2 cellular contexts compared by ENCODE assay signal in genomic region chr20:44600301-44600700, GRCh38.
TF ChIP-seq lines count a peak whose summit lies in the region.

No MANE protein-coding gene starts in this region.

TF ChIP-seq in liver, 16 proteins besides CTCF, POLR2A, EP300 and RAD21:
- no peak for TF ChIP-seq REST (IDR thresholded peaks at IDR 0.05)
- no peak for TF ChIP-seq TAF1 (conservative IDR thresholded peaks at IDR 0.05)
- no peak for TF ChIP-seq HNF4A (conservative IDR thresholded peaks at IDR 0.05)
- TF ChIP-seq MAX (IDR thresholded peaks at IDR 0.05) = no peak
- no peak for TF ChIP-seq JUND (IDR thresholded peaks at IDR 0.05)
- TF ChIP-seq SP1 (IDR thresholded peaks at IDR 0.05) = no peak
- TF ChIP-seq HNF4G (IDR thresholded peaks at IDR 0.05) = no peak
- no peak for TF ChIP-seq GABPA (IDR thresholded peaks at IDR 0.05 in 1 of 2, conservative IDR thresholded peaks at IDR 0.05 in 1 of 2)
- TF ChIP-seq EGR1 (IDR thresholded peaks at IDR 0.05; ENCODE audit: low read depth in 2 of 2) = no peak
- TF ChIP-seq FOXA2 (IDR thresholded peaks at IDR 0.05) = no peak
- TF ChIP-seq RXRA (IDR thresholded peaks at IDR 0.05) = no peak
- TF ChIP-seq ATF3 (IDR thresholded peaks at IDR 0.05) = no peak
- TF ChIP-seq ZBTB33 (IDR thresholded peaks at IDR 0.05) = no peak
- no peak for TF ChIP-seq NR2F2 (IDR thresholded peaks at IDR 0.05)
- no peak for TF ChIP-seq FOXA1 (IDR thresholded peaks at IDR 0.05)
- TF ChIP-seq YY1 (IDR thresholded peaks at IDR 0.05) = no peak

TF ChIP-seq in HepG2, 621 proteins besides CTCF, POLR2A, EP300 and RAD21:
- TF ChIP-seq KMT2B (CRISPR knock-in tag; IDR thresholded peaks at IDR 0.05) (no peak), RXRA (CRISPR knock-in tag; IDR thresholded peaks at IDR 0.05) (no peak), XBP1 (CRISPR knock-in tag; IDR thresholded peaks at IDR 0.05) (no peak), ZNF18 (CRISPR knock-in tag; IDR thresholded peaks at IDR 0.05; ENCODE audit: insufficient replicate concordance) (no peak), ZNF720 (CRISPR knock-in tag; IDR thresholded peaks at IDR 0.05) (no peak), ZNF570 (CRISPR knock-in tag; IDR thresholded peaks at IDR 0.05; ENCODE audit: borderline replicate concordance) (no peak), MTF1 (CRISPR knock-in tag; IDR thresholded peaks at IDR 0.05) (no peak), ATM (IDR thresholded peaks at IDR 0.05; ENCODE audit: borderline replicate concordance) (no peak), E2F1 (CRISPR knock-in tag; IDR thresholded peaks at IDR 0.05) (no peak)
